In the genomic region with DNA sequence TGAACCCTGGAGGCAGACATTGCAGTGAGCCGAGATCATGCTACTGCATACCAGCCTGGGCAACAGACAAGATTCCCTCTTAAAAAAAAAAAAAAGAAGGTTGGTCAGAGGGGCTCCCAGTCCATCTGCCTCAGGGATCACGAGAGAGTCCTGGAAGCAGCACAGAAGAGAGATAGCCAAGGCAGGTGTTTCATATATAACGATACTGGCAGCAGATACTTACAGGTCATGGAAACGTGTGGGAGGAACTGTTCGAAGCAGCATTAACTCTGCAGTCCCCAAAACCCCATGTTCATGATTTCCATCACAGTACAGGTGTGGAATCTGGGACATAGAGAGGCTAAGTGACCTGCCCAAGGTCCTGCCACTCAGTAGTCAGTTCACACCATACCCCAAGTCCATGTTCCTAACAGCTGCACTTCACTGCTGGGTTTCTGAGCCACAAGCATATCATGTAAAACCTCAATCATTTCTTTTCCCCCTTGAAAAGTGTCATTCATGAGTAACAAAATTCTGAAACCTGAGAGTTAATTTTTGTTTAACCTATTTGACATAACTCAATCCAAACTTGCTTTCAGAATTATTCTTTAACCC, we compare ENCODE assay signal across 8 cellular contexts.
"Had no signal": no experiment of that assay in that cellular context is flagged by ENCODE, and none has a peak within 500 bp of the region (broad histone marks: within the 10 kb centered on the region; RNA-seq: fewer than 3 reads in every experiment).

No MANE protein-coding gene starts in this region.

- H3K9me3 ChIP-seq: heart left ventricle, psoas muscle, SJCRH30, stomach had no signal

- H3K27me3 ChIP-seq: heart left ventricle, SJCRH30, stomach had no signal

- H3K27me3 Mint-ChIP-seq: natural killer cell treated with Interleukin-12 subunit alpha and Interleukin-12 subunit beta and Interleukin-15 and Interleukin-18, amount 100 ng/mL, for 72 hours had no signal

- H3K27ac Mint-ChIP-seq: natural killer cell treated with Interleukin-12 subunit alpha and Interleukin-12 subunit beta and Interleukin-15 and Interleukin-18, amount 100 ng/mL, for 72 hours had no signal

- H3K4me1 ChIP-seq: SJCRH30 had no signal

- H3K9me3 Mint-ChIP-seq: natural killer cell treated with Interleukin-12 subunit alpha and Interleukin-12 subunit beta and Interleukin-15 and Interleukin-18, amount 100 ng/mL, for 72 hours had no signal

- ATAC-seq: natural killer cell treated with Interleukin-12 subunit alpha and Interleukin-12 subunit beta and Interleukin-15 and Interleukin-18, amount 100 ng/mL, for 72 hours had no signal

- DNase-seq: activated CD8-positive, alpha-beta memory T cell treated with anti-CD3 and anti-CD28 coated beads for 24 hours; foreskin melanocyte; psoas muscle; SJCRH30; stimulated activated CD4-positive, alpha-beta T cell treated with anti-CD3 and anti-CD28 coated beads, Interleukin-2, amount 100 ng/mL, for 48 hours had no signal

- H3K27ac ChIP-seq: SJCRH30 had no signal

- H3K4me3 ChIP-seq: heart left ventricle, psoas muscle, SJCRH30, stomach had no signal

- H3K4me3 Mint-ChIP-seq: natural killer cell treated with Interleukin-12 subunit alpha and Interleukin-12 subunit beta and Interleukin-15 and Interleukin-18, amount 100 ng/mL, for 72 hours had no signal
